1 cellular context compared by ENCODE assay signal in the genomic region with DNA sequence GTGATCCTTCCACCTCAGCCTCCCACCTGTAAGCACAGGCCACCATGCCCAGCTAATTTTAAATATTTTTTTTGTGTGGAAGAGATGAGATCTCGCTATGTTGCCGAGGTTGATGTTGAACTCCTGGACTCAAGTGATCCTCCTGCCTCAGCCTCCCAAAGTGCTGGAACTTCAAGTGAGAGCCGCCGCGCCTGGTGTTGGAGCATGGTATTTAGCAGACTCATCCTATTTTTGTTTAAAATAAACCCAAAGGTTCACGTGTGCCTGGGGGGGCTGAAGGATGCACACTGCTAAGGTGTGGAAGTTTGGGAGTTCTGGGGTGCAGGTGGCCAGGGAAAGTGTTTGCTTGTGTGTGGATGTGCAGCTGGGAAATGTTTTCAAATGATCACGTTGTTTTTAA.
TF ChIP-seq lines count a peak whose summit lies in the region.

No MANE protein-coding gene starts in this region.

TF ChIP-seq in HepG2, 621 proteins besides CTCF, POLR2A, EP300 and RAD21:
- TF ChIP-seq REPIN1 (CRISPR knock-in tag; IDR thresholded peaks at IDR 0.05; ENCODE audit: borderline replicate concordance, low read depth) (no peak), ZC3H13 (CRISPR knock-in tag; IDR thresholded peaks at IDR 0.05) (no peak), SAFB2 (CRISPR knock-in tag; IDR thresholded peaks at IDR 0.05; ENCODE audit: borderline replicate concordance, low read depth) (no peak), RAD51 (IDR thresholded peaks at IDR 0.05; ENCODE audit: borderline replicate concordance) (no peak), HMG20A (CRISPR knock-in tag; IDR thresholded peaks at IDR 0.05; ENCODE audit: borderline replicate concordance) (no peak), SMAD1 (CRISPR knock-in tag; IDR thresholded peaks at IDR 0.05; ENCODE audit: borderline replicate concordance, low read depth) (no peak), ZMYM2 (CRISPR knock-in tag; IDR thresholded peaks at IDR 0.05) (no peak), REL (CRISPR knock-in tag; conservative IDR thresholded peaks at IDR 0.05) (no peak), ONECUT2 (CRISPR knock-in tag; IDR thresholded peaks at IDR 0.05) (no peak)
- TF ChIP-seq, protein P1, sequence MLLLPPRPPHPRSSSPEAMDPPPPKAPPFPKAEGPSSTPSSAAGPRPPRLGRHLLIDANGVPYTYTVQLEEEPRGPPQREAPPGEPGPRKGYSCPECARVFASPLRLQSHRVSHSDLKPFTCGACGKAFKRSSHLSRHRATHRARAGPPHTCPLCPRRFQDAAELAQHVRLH (CRISPR knock-in tag; IDR thresholded peaks at IDR 0.05; ENCODE audit: borderline replicate concordance, low read depth), result no peak
